Comparison of ENCODE assay signal across 12 cellular contexts in the genomic region with DNA sequence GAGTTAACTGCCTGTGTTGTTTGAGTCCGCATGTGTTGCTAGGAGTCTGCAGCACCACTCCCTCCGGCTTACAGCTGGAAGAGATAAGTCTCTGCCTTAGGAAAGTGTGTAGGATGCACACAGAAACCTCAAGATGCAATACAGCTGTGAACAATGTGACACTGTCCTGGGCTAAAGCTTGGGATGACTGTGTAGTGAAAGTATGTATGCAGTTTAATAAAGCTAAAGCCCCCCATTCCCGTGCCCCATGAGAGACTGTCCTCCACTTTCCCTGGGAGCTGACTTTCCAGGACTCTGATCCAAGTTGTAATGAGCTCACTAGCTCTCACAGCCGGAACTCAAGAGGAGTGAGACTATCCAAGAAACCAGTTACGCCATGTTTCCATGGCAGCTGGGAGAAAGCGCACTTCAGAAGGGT.
DNase-seq lines count a peak whose midpoint lies in the region; ATAC-seq lines count a peak whose summit lies in the region.
"Had no signal": no experiment of that assay in that cellular context is flagged by ENCODE, and none has a peak within 500 bp of the region (broad histone marks: within the 10 kb centered on the region; RNA-seq: fewer than 3 reads in every experiment).

No MANE protein-coding gene starts in this region.

- no peak overlapping the region for H3K4me3 ChIP-seq in mesenchymal stem cell (ENCODE audit: insufficient read depth in 1 of 2, low read depth in 1 of 2, low read length in 2 of 2)

- H3K14ac ChIP-seq in mesenchymal stem cell (ENCODE audit: low read length in 2 of 2): no peak overlapping the region

- no peak overlapping the region for H4K91ac ChIP-seq in mesenchymal stem cell (ENCODE audit: low read length)

- H2AK5ac ChIP-seq in mesenchymal stem cell (ENCODE audit: low read length, severe bottlenecking): no peak overlapping the region

- H3K4ac ChIP-seq in mesenchymal stem cell (ENCODE audit: low read depth in 1 of 2, low read length in 2 of 2): no peak overlapping the region

- no peaks in the 10 kb centered on the region for H3K9me3 Mint-ChIP-seq in stimulated activated effector memory CD8-positive, alpha-beta T cell treated with anti-CD3 and anti-CD28 coated beads, Interleukin-12 subunit alpha, Interleukin-12 subunit beta, amount 100 ng/mL, for 72 hours

- no peaks in the 10 kb centered on the region for H3K4me1 Mint-ChIP-seq in stimulated activated effector memory CD8-positive, alpha-beta T cell treated with anti-CD3 and anti-CD28 coated beads, Interleukin-12 subunit alpha, Interleukin-12 subunit beta, amount 100 ng/mL, for 72 hours

- no peaks in the 10 kb centered on the region for H3K27me3 ChIP-seq in mesenchymal stem cell (ENCODE audit: control insufficient read depth in 1 of 2, insufficient read depth in 1 of 2, low read length in 2 of 2)

- 57% methylated on average over 4 of the region's 6 CpGs for WGBS in mesenchymal stem cell

- no peak overlapping the region for H2AFZ ChIP-seq in mesenchymal stem cell (ENCODE audit: low read depth, low read length)
- H2AFZ ChIP-seq: parathyroid adenoma had no signal

- H3K27ac Mint-ChIP-seq in stimulated activated effector memory CD8-positive, alpha-beta T cell treated with anti-CD3 and anti-CD28 coated beads, Interleukin-12 subunit alpha, Interleukin-12 subunit beta, amount 100 ng/mL, for 72 hours: no peak overlapping the region

- H3K36me3 ChIP-seq in mesenchymal stem cell (ENCODE audit: control insufficient read depth in 1 of 2, insufficient read depth in 2 of 2, low read depth in 1 of 2, low read length in 2 of 2): no peaks in the 10 kb centered on the region

- ATAC-seq in GM21717 (IDR thresholded peaks at IDR 0.05; ENCODE audit: unreplicated experiment) (peak; percentile 3), HG03175 (IDR thresholded peaks at IDR 0.05; ENCODE audit: unreplicated experiment) (no peak)
- ATAC-seq in stimulated activated effector memory CD8-positive, alpha-beta T cell treated with anti-CD3 and anti-CD28 coated beads, Interleukin-12 subunit alpha, Interleukin-12 subunit beta, amount 100 ng/mL, for 72 hours: no peak

- H3K79me1 ChIP-seq in mesenchymal stem cell (replicated peaks; ENCODE audit: low read length, poor library complexity, severe bottlenecking): no peaks in the 10 kb centered on the region

- peak overlapping the region; percentile 64 for H3K9ac ChIP-seq in mesenchymal stem cell (ENCODE audit: low read length)
- H3K9ac ChIP-seq: parathyroid adenoma had no signal

- no peak overlapping the region for H3K18ac ChIP-seq in mesenchymal stem cell (ENCODE audit: low read depth in 1 of 2, low read length in 2 of 2)

- H3K23ac ChIP-seq in mesenchymal stem cell (ENCODE audit: low read length in 2 of 2): no peak overlapping the region

- H3K9me3 ChIP-seq in mesenchymal stem cell (ENCODE audit: control insufficient read depth, low read length): no peaks in the 10 kb centered on the region

- no peak overlapping the region for H3K4me3 Mint-ChIP-seq in stimulated activated effector memory CD8-positive, alpha-beta T cell treated with anti-CD3 and anti-CD28 coated beads, Interleukin-12 subunit alpha, Interleukin-12 subunit beta, amount 100 ng/mL, for 72 hours

- H3K27ac ChIP-seq in mesenchymal stem cell (ENCODE audit: low read length, poor library complexity, severe bottlenecking): no peak overlapping the region
- H3K27ac ChIP-seq: parathyroid adenoma, VCaP had no signal

- H2BK12ac ChIP-seq in mesenchymal stem cell (ENCODE audit: low read length in 2 of 2): no peak overlapping the region

- no peak overlapping the region for H3K4me2 ChIP-seq in mesenchymal stem cell (ENCODE audit: low read length, poor library complexity, severe bottlenecking)

- H3K36me3 Mint-ChIP-seq in stimulated activated effector memory CD8-positive, alpha-beta T cell treated with anti-CD3 and anti-CD28 coated beads, Interleukin-12 subunit alpha, Interleukin-12 subunit beta, amount 100 ng/mL, for 72 hours: no peaks in the 10 kb centered on the region

- no peak overlapping the region for H2BK120ac ChIP-seq in mesenchymal stem cell (ENCODE audit: low read depth, low read length)

- no peak overlapping the region for H2BK15ac ChIP-seq in mesenchymal stem cell (ENCODE audit: low read depth, poor library complexity, severe bottlenecking)

- no peaks in the 10 kb centered on the region for H3K4me1 ChIP-seq in mesenchymal stem cell (ENCODE audit: control insufficient read depth, insufficient read depth, low read depth, low read length)
- H3K4me1 ChIP-seq: parathyroid adenoma had no signal

- peak; percentile 65 for DNase-seq in AG20443 (ENCODE audit: low spot score)
- DNase-seq in amniotic epithelial cell (ENCODE audit: low read depth): peak; percentile 84
- peak; percentile 92 for DNase-seq in mesenchymal stem cell
- DNase-seq in COR-L47 (lab: John Stamatoyannopoulos, UW): no peak
- no peak for DNase-seq in MV-4-11 (lab: John Stamatoyannopoulos, UW)
- DNase-seq in stimulated activated effector memory CD8-positive, alpha-beta T cell treated with anti-CD3 and anti-CD28 coated beads, Interleukin-12 subunit alpha, Interleukin-12 subunit beta, amount 100 ng/mL, for 72 hours (ENCODE audit: low spot score in 2 of 2): no peak
- DNase-seq: activated effector memory CD4-positive, alpha-beta T cell treated with Interleukin-2 at 50 U/mL for 16 hours; NCI-H1048 had no signal

- no peak overlapping the region for H2BK5ac ChIP-seq in mesenchymal stem cell (ENCODE audit: low read depth, low read length, poor library complexity, severe bottlenecking)

- H4K8ac ChIP-seq in mesenchymal stem cell (ENCODE audit: low read length): no peak overlapping the region

Comparison
In these comparisons a context has a peak if more than half of its experiments do, and no peak if none do; other contexts are left out.
1. DNase-seq: peak in AG20443 (single experiment), amniotic epithelial cell (single experiment) and mesenchymal stem cell (single experiment); none in COR-L47 (single experiment), MV-4-11 (single experiment) and stimulated activated effector memory CD8-positive, alpha-beta T cell treated with anti-CD3 and anti-CD28 coated beads, Interleukin-12 subunit alpha, Interleukin-12 subunit beta, amount 100 ng/mL, for 72 hours (0 of 2).